In the genomic region with DNA sequence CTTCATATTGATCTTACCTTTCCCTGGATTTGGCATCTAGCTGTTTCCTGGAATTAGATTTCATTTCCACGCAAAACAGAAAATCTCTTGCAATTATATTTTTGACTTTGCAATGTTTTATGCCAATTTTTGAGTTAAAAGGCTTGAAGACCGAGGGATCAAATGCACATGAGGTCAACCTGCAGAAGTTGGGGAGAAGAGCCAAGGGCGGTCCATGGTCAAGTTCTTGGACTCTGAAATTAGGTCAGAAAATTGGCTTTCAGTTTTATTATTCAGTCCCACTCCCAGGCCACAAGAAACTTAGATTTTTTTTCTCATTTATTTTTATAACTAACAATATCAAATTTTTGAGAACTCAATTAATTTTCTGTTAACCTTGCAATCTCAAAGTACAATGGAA, we compare ENCODE assay signal across 4 cellular contexts.
"Had no signal": no experiment of that assay in that cellular context is flagged by ENCODE, and none has a peak within 500 bp of the region (broad histone marks: within the 10 kb centered on the region; RNA-seq: fewer than 3 reads in every experiment).

No MANE protein-coding gene starts in this region.

- ATAC-seq: GM23338, K562 had no signal

- DNase-seq: H9, HCEC 1CT had no signal

- H3K4me2 ChIP-seq: GM23338 had no signal

- H3K4me3 ChIP-seq: GM23338, K562 had no signal
